In genomic region chr17:74813793-74814192, GRCh38 we compare ENCODE assay signal across 24 cellular contexts. TPM values are rescaled to one million over a fixed set of nuclear protein-coding genes. Genes with fewer than 3 reads are reported as not detected.
DNase-seq lines count a peak whose midpoint lies in the region; ATAC-seq, FAIRE-seq and TF ChIP-seq lines count a peak whose summit lies in the region.
"Had no signal": no experiment of that assay in that cellular context is flagged by ENCODE, and none has a peak within 500 bp of the region (broad histone marks: within the 10 kb centered on the region; RNA-seq: fewer than 3 reads in every experiment).

No MANE protein-coding gene starts in this region.

- H3K4me2 ChIP-seq in K562 (ENCODE audit: insufficient read depth, low read length), result no peak overlapping the region

- no TSS peak for BruUV-seq in K562 (replicated peaks; lab: Mats Ljungman, UMichigan)

- no peak for FAIRE-seq in K562 (lab: Jason Lieb, UNC)
- FAIRE-seq: A204.1, GM12878, H54 had no signal

- DNase-seq in right atrium auricular region (ENCODE audit: low spot score), result no peak
- DNase-seq in Right ventricle myocardium superior, result no peak
- DNase-seq in K562 (ENCODE audit: extremely low read depth in 1 of 4, low spot score in 3 of 4), result no peak
- DNase-seq in lower lobe of right lung, result no peak
- no peak for DNase-seq in NCI-H2081 (lab: John Stamatoyannopoulos, UW)
- DNase-seq in stimulated activated naive CD8-positive, alpha-beta T cell treated with anti-CD3 and anti-CD28 coated beads, Interleukin-15, amount 100 ng/mL, for 72 hours, result no peak
- no peak for DNase-seq in activated effector memory CD4-positive, alpha-beta T cell treated with Interleukin-2 at 50 U/mL for 16 hours
- DNase-seq: Caco-2, DMS 273 treated with DMSO at 0.1 percent for 48 hours, DMS79 treated with DMSO at 0.1 percent for 48 hours, MG63, NCI-H1092 treated with DMSO at 0.1 percent for 48 hours, NCI-H1436 treated with DMSO at 0.1 percent for 48 hours, NCI-H2029, NCI-H226, NCI-H510A treated with DMSO at 0.1 percent for 48 hours, NCI-H748 treated with DMSO at 0.1 percent for 48 hours, SJCRH30 had no signal

- POLR2A ChIA-PET in K562 (lab: Yijun Ruan, JAX), result no interaction called here

- no peaks in the 10 kb centered on the region for H3K9me3 Mint-ChIP-seq in stimulated activated naive CD8-positive, alpha-beta T cell treated with anti-CD3 and anti-CD28 coated beads, Interleukin-15, amount 100 ng/mL, for 72 hours
- H3K9me3 Mint-ChIP-seq: CD4-positive, alpha-beta T cell had no signal

- in situ Hi-C loops in K562 (cut with MboI), result no loop called here

- H3K4me3 ChIP-seq in right atrium auricular region (no peak overlapping the region), K562 (no peak overlapping the region), lower lobe of right lung (no peak overlapping the region)
- H3K4me3 ChIP-seq: GM12878, MG63, SJCRH30 had no signal

- H3K79me2 ChIP-seq in K562 (ENCODE audit: control insufficient read depth, insufficient read depth, low read length), result no peaks in the 10 kb centered on the region

- no peak for ATAC-seq in Right ventricle myocardium superior (ENCODE audit: poor library complexity)
- ATAC-seq in K562, result no peak
- no peak for ATAC-seq in lower lobe of right lung
- ATAC-seq in stimulated activated naive CD8-positive, alpha-beta T cell treated with anti-CD3 and anti-CD28 coated beads, Interleukin-15, amount 100 ng/mL, for 72 hours, result no peak
- ATAC-seq: GM12878, Panc1 had no signal

- H3K27ac Mint-ChIP-seq in stimulated activated naive CD8-positive, alpha-beta T cell treated with anti-CD3 and anti-CD28 coated beads, Interleukin-15, amount 100 ng/mL, for 72 hours, result no peak overlapping the region
- H3K27ac Mint-ChIP-seq: B cell; CD4-positive, alpha-beta T cell had no signal

- no peak overlapping the region for H2AFZ ChIP-seq in K562 (ENCODE audit: low read depth, low read length)

- H3K9me1 ChIP-seq in K562 (ENCODE audit: control insufficient read depth, insufficient read depth, low read length), result no peaks in the 10 kb centered on the region

- H3K27ac ChIP-seq in right atrium auricular region (peak overlapping the region; percentile 70 to 77), K562 (ENCODE audit: extremely low read depth, low read depth, low read length) (no peak overlapping the region), lower lobe of right lung (peak overlapping the region; percentile 73)
- H3K27ac ChIP-seq: SJCRH30 had no signal

- no peak for TF ChIP-seq POLR2A in K562 (conservative IDR thresholded peaks at IDR 0.05)

- CTCF ChIA-PET in K562 (lab: Yijun Ruan, JAX; ENCODE audit: low intra/inter-chr PET ratio), result no interaction called here

- no peaks in the 10 kb centered on the region for H3K27me3 Mint-ChIP-seq in stimulated activated naive CD8-positive, alpha-beta T cell treated with anti-CD3 and anti-CD28 coated beads, Interleukin-15, amount 100 ng/mL, for 72 hours
- H3K27me3 Mint-ChIP-seq: B cell; CD4-positive, alpha-beta T cell had no signal

- H3K4me1 Mint-ChIP-seq in stimulated activated naive CD8-positive, alpha-beta T cell treated with anti-CD3 and anti-CD28 coated beads, Interleukin-15, amount 100 ng/mL, for 72 hours, result no peaks in the 10 kb centered on the region

- H3K36me3 ChIP-seq in right atrium auricular region, result no peaks in the 10 kb centered on the region
- H3K36me3 ChIP-seq in K562 (ENCODE audit: control insufficient read depth, insufficient read depth, low read length), result no peaks in the 10 kb centered on the region; the same call in 2 of the 3 replicates
- H3K36me3 ChIP-seq in lower lobe of right lung, result peaks cover 32% of the 10 kb centered on the region
- H3K36me3 ChIP-seq: MG63, SJCRH30 had no signal

- 72% methylated on average over 4 of the region's 4 CpGs for WGBS in K562 (ENCODE audit: insufficient coverage, low coverage, missing lambda C conversion rate)

- intact Hi-C loops in Right ventricle myocardium superior (cut with DNase I) (no loop called here), K562 (cut with micrococcal nuclease) (no loop called here), lower lobe of right lung (cut with DNase I) (no loop called here)

- H3K9me3 ChIP-seq in right atrium auricular region (no peaks in the 10 kb centered on the region), K562 (replicated peaks; ENCODE audit: control insufficient read depth, insufficient read depth, low read depth, low read length) (no peaks in the 10 kb centered on the region), lower lobe of right lung (no peaks in the 10 kb centered on the region)
- H3K9me3 ChIP-seq: Caco-2, MG63, SJCRH30 had no signal

- TF ChIP-seq EP300 in K562 (IDR thresholded peaks at IDR 0.05; ENCODE audit: low read length), result no peak

- H3K27me3 ChIP-seq in right atrium auricular region, result no peaks in the 10 kb centered on the region
- no peaks in the 10 kb centered on the region for H3K27me3 ChIP-seq in K562 (ENCODE audit: control insufficient read depth in 2 of 2, insufficient read depth in 2 of 2, low read length in 2 of 2)
- H3K27me3 ChIP-seq in lower lobe of right lung (ENCODE audit: low read depth), result no peaks in the 10 kb centered on the region
- H3K27me3 ChIP-seq: MG63, SJCRH30 had no signal

- H3K4me1 ChIP-seq in right atrium auricular region (peaks cover 0 to 46% of the 10 kb centered on the region in 2 donors), K562 (replicated peaks in 1 of 2; ENCODE audit: control insufficient read depth in 2 of 2, insufficient read depth in 2 of 2, low read length in 2 of 2) (peaks cover 0 to 3% of the 10 kb centered on the region in 2 experiments; a peak in 1 of 5 replicates), lower lobe of right lung (peaks cover 27% of the 10 kb centered on the region)
- H3K4me1 ChIP-seq: Caco-2, SJCRH30 had no signal

- H3K9ac ChIP-seq in K562 (ENCODE audit: insufficient read depth in 1 of 2, low read depth in 2 of 2, low read length in 2 of 2), result no peak overlapping the region

- no peak for TF ChIP-seq RAD21 in K562 (CRISPR knock-in tag; conservative IDR thresholded peaks at IDR 0.05 in 1 of 2, IDR thresholded peaks at IDR 0.05 in 1 of 2)

- no peak overlapping the region for H3K4me3 Mint-ChIP-seq in stimulated activated naive CD8-positive, alpha-beta T cell treated with anti-CD3 and anti-CD28 coated beads, Interleukin-15, amount 100 ng/mL, for 72 hours
- H3K4me3 Mint-ChIP-seq: B cell; CD4-positive, alpha-beta T cell had no signal

- TF ChIP-seq CTCF in right atrium auricular region (IDR thresholded peaks at IDR 0.05) (no peak), K562 (IDR thresholded peaks at IDR 0.05 in 2 of 3, conservative IDR thresholded peaks at IDR 0.05 in 1 of 3; ENCODE audit: insufficient read depth in 2 of 3, low read depth in 1 of 3, low read length in 3 of 3) (no peak), lower lobe of right lung (IDR thresholded peaks at IDR 0.05) (no peak)

- no peaks in the 10 kb centered on the region; the same call in 1 of the 2 replicates for H4K20me1 ChIP-seq in K562 (replicated peaks; ENCODE audit: control insufficient read depth, insufficient read depth, low read length)

RNA-seq across cellular contexts. Expression of gene NAT9, which starts 37.6 kb away (rescaled TPM):
- total RNA-seq in right atrium auricular region, result 10 to 100 TPM; 16.2 to 18.7 TPM
- total RNA-seq in Right ventricle myocardium superior, result 18.6 TPM
- total RNA-seq in K562 (2011; cell fraction: chromatin; rRNA removed; ENCODE audit: low replicate concordance), result 145 and 300 TPM in 2 replicates
- total RNA-seq in K562 (2011; cell fraction: nucleolus; rRNA removed), result 204 and 205 TPM in 2 replicates
- total RNA-seq in K562 (2011; cell fraction: nucleoplasm; rRNA removed), result 164 and 167 TPM in 2 replicates
- 28.8 and 31.9 TPM in 2 replicates for total RNA-seq in K562 (2014; rRNA removed)
- 28.3 and 42.2 TPM in 2 replicates for total RNA-seq in K562 (2014; rRNA removed; fragmentation: Illumina TruSeq; extraction: Trizol)
- total RNA-seq in K562 (2015; rRNA removed; fragmentation: Illumina TruSeq; extraction: Trizol), result 39.4 and 40.8 TPM in 2 replicates
- 56.8 and 63.6 TPM in 2 replicates for total RNA-seq in K562 (2021)
- 42.4 and 52.0 TPM in 2 replicates for polyA plus RNA-seq in K562 (2011; rRNA removed)
- polyA plus RNA-seq in K562 (2011; cell fraction: cytosol; rRNA removed), result 38.3 and 39.8 TPM in 2 replicates
- 305 and 323 TPM in 2 replicates for polyA plus RNA-seq in K562 (2011; cell fraction: nucleus; rRNA removed)
- 49.7 and 52.4 TPM in 2 replicates for polyA plus RNA-seq in K562 (2012)
- 37.1 and 39.9 TPM in 2 replicates for polyA plus RNA-seq in K562 (2014; fragmentation: Illumina TruSeq; extraction: Trizol)
- 1 to 10 TPM; 4.2 to 5.9 TPM for polyA plus RNA-seq in K562 (2014; fragmentation: Nextera tagmentation; extraction: Ambion mirVana)
- polyA plus RNA-seq in K562 (2014; rRNA removed), result 59.9 and 63.8 TPM in 2 replicates
- polyA minus RNA-seq in K562 (2011; rRNA and poly(A)+ RNA removed), result 30.1 and 37.1 TPM in 2 replicates
- polyA minus RNA-seq in K562 (2011; cell fraction: cytosol; rRNA and poly(A)+ RNA removed), result 9.9 and 11.5 TPM in 2 replicates
- polyA minus RNA-seq in K562 (2011; cell fraction: nucleus; rRNA and poly(A)+ RNA removed), result 60.3 and 89.4 TPM in 2 replicates
- total RNA-seq in lower lobe of right lung, result 48.6 TPM

RNA-seq across cellular contexts. Expression of gene GRIN2C, which starts 45.9 kb away (rescaled TPM):
- total RNA-seq in right atrium auricular region, result 10 to 100 TPM; 27.6 to 34.4 TPM
- total RNA-seq in Right ventricle myocardium superior, result 0.65 TPM
- 1.3 and 4.1 TPM in 2 replicates for total RNA-seq in K562 (2011; cell fraction: chromatin; rRNA removed; ENCODE audit: low replicate concordance)
- 0.66 and 1.7 TPM in 2 replicates for total RNA-seq in K562 (2011; cell fraction: nucleolus; rRNA removed)
- total RNA-seq in K562 (2011; cell fraction: nucleoplasm; rRNA removed), result 1.2 and 1.5 TPM in 2 replicates
- total RNA-seq in K562 (2014; rRNA removed), result under 0.01 and 0.16 TPM in 2 replicates
- 0.03 and 0.04 TPM in 2 replicates for total RNA-seq in K562 (2014; rRNA removed; fragmentation: Illumina TruSeq; extraction: Trizol)
- total RNA-seq in K562 (2015; rRNA removed; fragmentation: Illumina TruSeq; extraction: Trizol), result 0.07 and 0.08 TPM in 2 replicates
- 0.33 and 0.40 TPM in 2 replicates for total RNA-seq in K562 (2021)
- polyA plus RNA-seq in K562 (2011; rRNA removed), result 0.08 and 0.10 TPM in 2 replicates
- 0.04 and 0.06 TPM in 2 replicates for polyA plus RNA-seq in K562 (2011; cell fraction: cytosol; rRNA removed)
- polyA plus RNA-seq in K562 (2011; cell fraction: nucleus; rRNA removed), result 0.29 and 0.68 TPM in 2 replicates
- polyA plus RNA-seq in K562 (2012), result 0.16 and 0.66 TPM in 2 replicates
- 0.10 TPM in 1 of 2 replicates, not detected in the other for polyA plus RNA-seq in K562 (2014; fragmentation: Illumina TruSeq; extraction: Trizol)
- not detected for polyA plus RNA-seq in K562 (2014; fragmentation: Nextera tagmentation; extraction: Ambion mirVana)
- polyA plus RNA-seq in K562 (2014; rRNA removed), result 0.08 and 0.20 TPM in 2 replicates
- polyA minus RNA-seq in K562 (2011; rRNA and poly(A)+ RNA removed), result 0.06 TPM in 1 of 2 replicates, not detected in the other
- polyA minus RNA-seq in K562 (2011; cell fraction: cytosol; rRNA and poly(A)+ RNA removed), result not detected in 2 replicates
- 0.11 and 0.27 TPM in 2 replicates for polyA minus RNA-seq in K562 (2011; cell fraction: nucleus; rRNA and poly(A)+ RNA removed)
- total RNA-seq in lower lobe of right lung, result 0.83 TPM
- total RNA-seq: B cell; CD4-positive, alpha-beta T cell; SJCRH30 had no signal

RNA-seq across cellular contexts. Expression of gene FDXR, which starts 59.0 kb away (rescaled TPM):
- 1 to 10 TPM; 4.1 to 7.9 TPM for total RNA-seq in right atrium auricular region
- 4.6 TPM for total RNA-seq in Right ventricle myocardium superior
- total RNA-seq in K562 (2011; cell fraction: chromatin; rRNA removed; ENCODE audit: low replicate concordance), result 26.1 and 46.4 TPM in 2 replicates
- total RNA-seq in K562 (2011; cell fraction: nucleolus; rRNA removed), result 39.0 and 42.5 TPM in 2 replicates
- 25.0 and 34.7 TPM in 2 replicates for total RNA-seq in K562 (2011; cell fraction: nucleoplasm; rRNA removed)
- total RNA-seq in K562 (2014; rRNA removed), result 62.2 and 76.4 TPM in 2 replicates
- 8.7 and 14.3 TPM in 2 replicates for total RNA-seq in K562 (2014; rRNA removed; fragmentation: Illumina TruSeq; extraction: Trizol)
- 40.6 and 46.1 TPM in 2 replicates for total RNA-seq in K562 (2015; rRNA removed; fragmentation: Illumina TruSeq; extraction: Trizol)
- total RNA-seq in K562 (2021), result 68.7 and 70.7 TPM in 2 replicates
- 25.4 and 30.9 TPM in 2 replicates for polyA plus RNA-seq in K562 (2011; rRNA removed)
- 27.8 and 83.2 TPM in 2 replicates for polyA plus RNA-seq in K562 (2011; cell fraction: cytosol; rRNA removed)
- polyA plus RNA-seq in K562 (2011; cell fraction: nucleus; rRNA removed), result 47.6 and 91.7 TPM in 2 replicates
- 64.0 and 126 TPM in 2 replicates for polyA plus RNA-seq in K562 (2012)
- 13.6 and 40.4 TPM in 2 replicates for polyA plus RNA-seq in K562 (2014; fragmentation: Illumina TruSeq; extraction: Trizol)
- 1 to 10 TPM in 1 of 2 experiments, under 1 TPM in 1; 0.89 to 2.8 TPM for polyA plus RNA-seq in K562 (2014; fragmentation: Nextera tagmentation; extraction: Ambion mirVana)
- 58.6 and 62.9 TPM in 2 replicates for polyA plus RNA-seq in K562 (2014; rRNA removed)
- 5.2 and 10.6 TPM in 2 replicates for polyA minus RNA-seq in K562 (2011; rRNA and poly(A)+ RNA removed)
- 20.5 and 30.2 TPM in 2 replicates for polyA minus RNA-seq in K562 (2011; cell fraction: cytosol; rRNA and poly(A)+ RNA removed)
- 22.8 and 27.3 TPM in 2 replicates for polyA minus RNA-seq in K562 (2011; cell fraction: nucleus; rRNA and poly(A)+ RNA removed)
- total RNA-seq in lower lobe of right lung, result 12.6 TPM

Comparison
In these comparisons a context has a peak if more than half of its experiments do, and no peak if none do; other contexts are left out.
1. RNA of gene GRIN2C, which starts 45.9 kb away (total RNA-seq): 27.6 to 34.4 TPM in right atrium auricular region; 0.83 TPM in lower lobe of right lung (single experiment), 0.65 TPM in Right ventricle myocardium superior (single experiment) and under 0.01 to 4.1 TPM in K562; every median in the first group is over 4 times any median in the second.